1 cellular context compared by ENCODE assay signal in genomic region chr3:171943262-171944108, GRCh38.
TF ChIP-seq lines count a peak whose summit lies in the region.

No MANE protein-coding gene starts in this region.

TF ChIP-seq in K562, 482 proteins besides CTCF, POLR2A, EP300 and RAD21 (continued from another document):
- no peak for TF ChIP-seq RFX5 (IDR thresholded peaks at IDR 0.05; ENCODE audit: low read depth, low read length)
- TF ChIP-seq CBX1 (IDR thresholded peaks at IDR 0.05; ENCODE audit: low read depth), result peak; percentile 49; the same call in 1 of the 2 replicates
- TF ChIP-seq ZNF324 (CRISPR knock-in tag; IDR thresholded peaks at IDR 0.05), result no peak
- TF ChIP-seq ARID1B (IDR thresholded peaks at IDR 0.05), result peak; percentile 9; the same call in 1 of the 2 replicates
- no peak for TF ChIP-seq TCF7 (IDR thresholded peaks at IDR 0.05; ENCODE audit: borderline replicate concordance)
- peak; percentile 75 for TF ChIP-seq CC2D1A (IDR thresholded peaks at IDR 0.05)
- TF ChIP-seq BMI1 (IDR thresholded peaks at IDR 0.05; ENCODE audit: low read length), result no peak
- peak; percentile 82 for TF ChIP-seq BCOR (IDR thresholded peaks at IDR 0.05)
- TF ChIP-seq CHD2 (IDR thresholded peaks at IDR 0.05; ENCODE audit: low read depth, low read length), result no peak
- no peak for TF ChIP-seq TGIF2 (CRISPR knock-in tag; IDR thresholded peaks at IDR 0.05)
- TF ChIP-seq NCOA1 (IDR thresholded peaks at IDR 0.05; ENCODE audit: low read depth), result no peak
- peak; percentile 34; the same call in 1 of the 2 replicates for TF ChIP-seq SMARCA4 (IDR thresholded peaks at IDR 0.05)
- TF ChIP-seq CHCHD3 (CRISPR knock-in tag; IDR thresholded peaks at IDR 0.05), result no peak
- TF ChIP-seq CEBPG (CRISPR knock-in tag; IDR thresholded peaks at IDR 0.05), result no peak
- no peak for TF ChIP-seq CEBPG (tag; conservative IDR thresholded peaks at IDR 0.05 in 1 of 2, IDR thresholded peaks at IDR 0.05 in 1 of 2)
- TF ChIP-seq RBFOX2 (IDR thresholded peaks at IDR 0.05; ENCODE audit: low read depth, low read length), result no peak
- no peak for TF ChIP-seq NFE2L1 (tag; IDR thresholded peaks at IDR 0.05; ENCODE audit: borderline replicate concordance, low read depth)
- TF ChIP-seq ZFP36 (IDR thresholded peaks at IDR 0.05; ENCODE audit: low read depth, low read length, partially characterized antibody), result no peak
- 0 out of 2 replicates have a peak, but pooled peaks have one; percentile 18 for TF ChIP-seq SMARCC2 (IDR thresholded peaks at IDR 0.05; ENCODE audit: low read depth)
- TF ChIP-seq ATF1 (CRISPR knock-in tag; IDR thresholded peaks at IDR 0.05), result no peak
- TF ChIP-seq ATF1 (tag; IDR thresholded peaks at IDR 0.05), result no peak
- no peak for TF ChIP-seq TRIM24 (IDR thresholded peaks at IDR 0.05)
- no peak for TF ChIP-seq HINFP (tag; conservative IDR thresholded peaks at IDR 0.05; ENCODE audit: low read depth)
- peak; percentile 86 for TF ChIP-seq ZBTB33 (CRISPR knock-in tag; IDR thresholded peaks at IDR 0.05)
- TF ChIP-seq HDAC1 (IDR thresholded peaks at IDR 0.05), result no peak
- 0 out of 2 replicates have a peak, but pooled peaks have one; percentile 19 for TF ChIP-seq CHAMP1 (IDR thresholded peaks at IDR 0.05)
- no peak for TF ChIP-seq CREB3L1 (IDR thresholded peaks at IDR 0.05; ENCODE audit: borderline replicate concordance, low read depth)
- peak in 1 of 3 experiments; percentile 35 for TF ChIP-seq YY1 (IDR thresholded peaks at IDR 0.05; ENCODE audit: borderline replicate concordance in 1 of 3, control insufficient read depth in 1 of 3, extremely low read depth in 1 of 3, insufficient read depth in 3 of 3, insufficient read length in 1 of 3, insufficient replicate concordance in 2 of 3, low read depth in 1 of 3, low read length in 2 of 3)
